Comparison of ENCODE assay signal across 29 cellular contexts in genomic region chr17:51767287-51767686, GRCh38.
"Had no signal": no experiment of that assay in that cellular context is flagged by ENCODE, and none has a peak within 500 bp of the region (broad histone marks: within the 10 kb centered on the region; RNA-seq: fewer than 3 reads in every experiment).

No MANE protein-coding gene starts in this region.

- H3K36me3 ChIP-seq: adrenal gland, ascending aorta, brain microvascular endothelial cell, breast epithelium, cardiac muscle cell had no signal

- H3K27ac ChIP-seq: adrenal gland, ascending aorta, body of pancreas, brain microvascular endothelial cell, breast epithelium, cardiac muscle cell had no signal

- H3K9me3 ChIP-seq: adrenal gland, ascending aorta, body of pancreas, breast epithelium had no signal

- H3K4me3 ChIP-seq: adrenal gland, ascending aorta, body of pancreas, breast epithelium, cardiac muscle cell had no signal

- H3K4me1 ChIP-seq: adrenal gland, ascending aorta, body of pancreas, breast epithelium had no signal

- DNase-seq: activated effector memory CD4-positive, alpha-beta T cell treated with anti-CD3 and anti-CD28 coated beads, Interleukin-2, amount 50 U/mL, for 16 hours; activated effector memory CD4-positive, alpha-beta T cell treated with Interleukin-2 at 50 U/mL for 16 hours; activated gamma-delta T cell; activated gamma-delta T cell treated with Interleukin-2 at 50 U/mL for 16 hours; activated naive CD4-positive, alpha-beta T cell; activated naive CD4-positive, alpha-beta T cell treated with anti-CD3 and anti-CD28 coated beads for 36 hours; activated naive CD4-positive, alpha-beta T cell treated with anti-CD3 and anti-CD28 coated beads, Interleukin-2, amount 10 ng/mL, durations not matched to agents 7 days and 5 days; activated naive CD4-positive, alpha-beta T cell treated with anti-CD3 and anti-CD28 coated beads, Interleukin-2, amount 50 U/mL, for 16 hours; activated naive CD4-positive, alpha-beta T cell treated with Interleukin-2 at 50 U/mL for 16 hours; activated naive CD8-positive, alpha-beta T cell treated with anti-CD3 and anti-CD28 coated beads for 36 hours; activated naive CD8-positive, alpha-beta T cell treated with anti-CD3 and anti-CD28 coated beads, Interleukin-2, amount 10 ng/mL, durations not matched to agents 7 days and 5 days; activated naive CD8-positive, alpha-beta T cell treated with anti-CD3 and anti-CD28 coated beads, Interleukin-2, amount 50 U/mL, for 24 hours; activated T-cell treated with anti-CD3 and anti-CD28 coated beads, Interleukin-2, amount 50 U/mL, for 24 hours; activated T-cell treated with anti-CD3 and anti-CD28 coated beads, Interleukin-2, amount 50 U/mL, for 4 hours; activated T-cell treated with anti-CD3 and anti-CD28 coated beads, Interleukin-2, amount 50 U/mL, for 48 hours; activated T-cell treated with anti-CD3 and anti-CD28 coated beads, Interleukin-2, amount 50 U/mL, for 72 hours; adrenal gland; amniotic stem cell; amygdala; anterior cingulate cortex; aorta; body of pancreas; brain microvascular endothelial cell; caudate nucleus; central memory CD4-positive, alpha-beta T cell; cerebellar nuclear complex had no signal
